ENCODE assay signal across 9 cellular contexts in genomic region chr3:134312873-134313838, GRCh38.
DNase-seq lines count a peak whose midpoint lies in the region; ATAC-seq and TF ChIP-seq lines count a peak whose summit lies in the region.
"Had no signal": no experiment of that assay in that cellular context is flagged by ENCODE, and none has a peak within 500 bp of the region (broad histone marks: within the 10 kb centered on the region; RNA-seq: fewer than 3 reads in every experiment).

No MANE protein-coding gene starts in this region.

- peak overlapping the region; percentile 52 to 67 for H3K4me3 ChIP-seq in foreskin fibroblast (ENCODE audit: low read depth in 1 of 2, low read length in 2 of 2)
- peak overlapping the region in 1 of 2 donors; percentile 80 for H3K4me3 ChIP-seq in neuronal stem cell (ENCODE audit: low read length in 2 of 2)
- H3K4me3 ChIP-seq: HAP-1 had no signal

- peak overlapping the region; percentile 97 for H3K18ac ChIP-seq in neuronal stem cell (ENCODE audit: low read length)

- no peak overlapping the region for H4K91ac ChIP-seq in neuronal stem cell (ENCODE audit: low read depth, low read length, poor library complexity)

- H3K27me3 Mint-ChIP-seq in T-cell, result peaks cover 21 to 39% of the 10 kb centered on the region in 2 donors

- no peaks in the 10 kb centered on the region for H3K9me3 ChIP-seq in neuronal stem cell (replicated peaks in 1 of 2; ENCODE audit: control insufficient read depth in 2 of 2, insufficient read depth in 1 of 2, low read depth in 1 of 2, low read length in 2 of 2)
- H3K9me3 ChIP-seq: HAP-1 had no signal

- peak overlapping the region; percentile 30 for H2BK5ac ChIP-seq in neuronal stem cell (ENCODE audit: low read length)

- peak overlapping the region; percentile 63 for H2BK12ac ChIP-seq in neuronal stem cell (ENCODE audit: low read length)

- peaks cover 16 to 26% of the 10 kb centered on the region in 2 donors for H3K4me1 ChIP-seq in neuronal stem cell (ENCODE audit: control insufficient read depth in 2 of 2, insufficient read depth in 1 of 2, low read depth in 1 of 2, low read length in 2 of 2)

- no CpG with 5 or more reads among the region's 74 CpGs for WGBS in neuronal stem cell (ENCODE audit: extremely low coverage in 2 of 2, insufficient read length in 2 of 2, insufficient replicate concordance in 1 of 2), 2 donors

- peak overlapping the region; percentile 70 for H4K8ac ChIP-seq in neuronal stem cell (ENCODE audit: low read depth, low read length)

- H3K9ac ChIP-seq in neuronal stem cell (ENCODE audit: low read depth, low read length, poor library complexity), result peak overlapping the region; percentile 96

- DNase-seq in Daoy (ENCODE audit: low read depth) (peak; percentile 69), T-cell (no peak), foreskin fibroblast (peak; percentile 80 to 91), neuronal stem cell (ENCODE audit: low spot score) (peak; percentile 68), NCI-H1436 (lab: John Stamatoyannopoulos, UW) (no peak), NCI-H187 (lab: John Stamatoyannopoulos, UW) (no peak), midbrain (lab: John Stamatoyannopoulos, UW) (no peak)

- TF ChIP-seq CTCF in foreskin fibroblast (IDR thresholded peaks at IDR 0.05; ENCODE audit: low read depth, low read length), result peak; percentile 34

- H3K79me1 ChIP-seq in neuronal stem cell (ENCODE audit: low read depth, low read length), result no peaks in the 10 kb centered on the region

- no peaks in the 10 kb centered on the region for H3K27me3 ChIP-seq in neuronal stem cell (ENCODE audit: control insufficient read depth in 3 of 3, insufficient read depth in 3 of 3, low read depth in 1 of 3, low read length in 3 of 3)

- POLR2A ChIA-PET in T-cell (lab: Charles Lee), result no interaction called here

- H3K23ac ChIP-seq in neuronal stem cell (ENCODE audit: low read depth, low read length, poor library complexity), result peak overlapping the region; percentile 69

- peak overlapping the region in 2 of 3 donors; percentile 9 to 58 for H3K4me3 Mint-ChIP-seq in T-cell

- peak overlapping the region; percentile 78 for H3K4ac ChIP-seq in neuronal stem cell (ENCODE audit: low read length)

- H2BK15ac ChIP-seq in neuronal stem cell (ENCODE audit: low read length), result peak overlapping the region; percentile 77

- H3K9me3 Mint-ChIP-seq in T-cell, result no peaks in the 10 kb centered on the region

- ATAC-seq in T-cell (replicated peaks in 1 of 4), result peak in 2 of 4 experiments; percentile 13
- ATAC-seq in HG02623 (IDR thresholded peaks at IDR 0.05; ENCODE audit: unreplicated experiment), result no peak

- H3K4me1 Mint-ChIP-seq in T-cell, result peaks cover 2 to 6% (median 4%) of the 10 kb centered on the region in 3 donors

- peak overlapping the region; percentile 81 for H3K4me2 ChIP-seq in neuronal stem cell (ENCODE audit: insufficient read depth, low read length, poor library complexity, severe bottlenecking)

- CTCF ChIA-PET in T-cell (lab: Charles Lee), result interaction anchor here in 1 of 2 donors (0.7 kb wide), 1 partner anchor 18 kb away, joined by 3 read pairs; no protein-coding TSS in a partner anchor

- H3K36me3 ChIP-seq in neuronal stem cell (replicated peaks in 1 of 2; ENCODE audit: control insufficient read depth in 2 of 2, insufficient read depth in 2 of 2, low read length in 2 of 2), result no peaks in the 10 kb centered on the region
- H3K36me3 ChIP-seq: HAP-1 had no signal

- H2AFZ ChIP-seq in neuronal stem cell (ENCODE audit: low read length), result peak overlapping the region; percentile 76

- H3K14ac ChIP-seq in neuronal stem cell (ENCODE audit: low read length), result peak overlapping the region; percentile 26

- H3K27ac Mint-ChIP-seq in T-cell, result no peak overlapping the region

- H3K36me3 Mint-ChIP-seq in T-cell, result no peaks in the 10 kb centered on the region

- peak overlapping the region; percentile 87 for H2BK120ac ChIP-seq in neuronal stem cell (ENCODE audit: low read depth, low read length)

- H3K27ac ChIP-seq in neuronal stem cell (replicated peaks; ENCODE audit: low read length), result peak overlapping the region; percentile 73

- H2AK5ac ChIP-seq in neuronal stem cell (ENCODE audit: low read depth, low read length), result peak overlapping the region; percentile 28

Comparison
In these comparisons a context has a peak if more than half of its experiments do, and no peak if none do; other contexts are left out.
1. DNase-seq: peak in Daoy (single experiment), foreskin fibroblast (2 of 2) and neuronal stem cell (single experiment); none in T-cell (0 of 34), NCI-H1436 (single experiment), NCI-H187 (0 of 2) and midbrain (single experiment).